17 cellular contexts compared by ENCODE assay signal in genomic region chr2:6915399-6915798, GRCh38. TPM values are rescaled to one million over a fixed set of nuclear protein-coding genes. Genes with fewer than 3 reads are reported as not detected.
A peak's percentile ranks its signal among the peaks of the same experiment; 100 is the strongest.
DNase-seq lines count a peak whose midpoint lies in the region; ATAC-seq and TF ChIP-seq lines count a peak whose summit lies in the region.
"Had no signal": no experiment of that assay in that cellular context is flagged by ENCODE, and none has a peak within 500 bp of the region (broad histone marks: within the 10 kb centered on the region; RNA-seq: fewer than 3 reads in every experiment).

No MANE protein-coding gene starts in this region.

- TF ChIP-seq POLR2A in spleen (IDR thresholded peaks at IDR 0.05): no peak

- H3K79me2 ChIP-seq in Loucy (ENCODE audit: insufficient read depth, low read length) (peaks cover 5% of the 10 kb centered on the region; the same call in 1 of the 2 replicates), Karpas-422 (ENCODE audit: low read length) (no peaks in the 10 kb centered on the region)

- peaks cover 34% of the 10 kb centered on the region for H3K36me3 Mint-ChIP-seq in activated CD4-positive, alpha-beta T cell treated with anti-CD3 and anti-CD28 coated beads for 36 hours (ENCODE audit: low read depth)
- peaks cover 7% of the 10 kb centered on the region for H3K36me3 Mint-ChIP-seq in natural killer cell treated with Interleukin-12 subunit alpha and Interleukin-12 subunit beta and Interleukin-15 and Interleukin-18, amount 100 ng/mL, for 72 hours
- H3K36me3 Mint-ChIP-seq: memory B cell had no signal

- no peak overlapping the region for H3K9ac ChIP-seq in Loucy (ENCODE audit: low read depth, low read length, poor library complexity, severe bottlenecking)
- H3K9ac ChIP-seq in Karpas-422 (ENCODE audit: low read length): no peak overlapping the region

- H3K4me3 ChIP-seq in Loucy (ENCODE audit: low read length, poor library complexity, severe bottlenecking) (no peak overlapping the region), Karpas-422 (ENCODE audit: low read length) (no peak overlapping the region), spleen (peak overlapping the region in 1 of 8 donors; percentile 15)
- H3K4me3 ChIP-seq: transverse colon had no signal

- WGBS in spleen, 5 donors: 90 to 95% (median 91%) methylated on average over 2 of the region's 2 CpGs

- H2AFZ ChIP-seq in Loucy (ENCODE audit: low read length) (peak overlapping the region; percentile 15; the same call in 1 of the 2 replicates), Karpas-422 (ENCODE audit: low read length) (no peak overlapping the region)

- CTCF ChIA-PET in activated CD4-positive, alpha-beta T cell treated with anti-CD3 and anti-CD28 coated beads for 36 hours (lab: Charles Lee): interaction anchor here (0.8 to 5.6 kb wide), 14 partner anchors 10 to 142 kb away, joined by 3 to 47 read pairs (median 3); partner anchors contain the start of genes CMPK2 and RSAD2

- H3K9me3 ChIP-seq in Loucy (ENCODE audit: insufficient read depth, low read depth, low read length) (no peaks in the 10 kb centered on the region), Karpas-422 (ENCODE audit: low read length) (no peaks in the 10 kb centered on the region), spleen (no peaks in the 10 kb centered on the region)
- H3K9me3 ChIP-seq: BE2C, transverse colon had no signal

- POLR2A ChIA-PET in activated CD4-positive, alpha-beta T cell treated with anti-CD3 and anti-CD28 coated beads for 36 hours (lab: Charles Lee): no interaction called here

- H3K4me1 ChIP-seq in Loucy (ENCODE audit: insufficient read depth, low read length, poor library complexity, severe bottlenecking) (peaks cover 29% of the 10 kb centered on the region), Karpas-422 (ENCODE audit: low read length) (no peaks in the 10 kb centered on the region), spleen (peaks cover 18 to 89% (median 54%) of the 10 kb centered on the region in 6 donors)

- TF ChIP-seq CTCF in Loucy (conservative IDR thresholded peaks at IDR 0.05; ENCODE audit: low read length) (no peak), spleen (IDR thresholded peaks at IDR 0.05 in 8 of 11, conservative IDR thresholded peaks at IDR 0.05 in 3 of 11) (peak in 1 of 11 experiments; percentile 7)

- H3K27ac ChIP-seq in cingulate gyrus (ENCODE audit: low read depth, low read length) (peak overlapping the region; percentile 89), Karpas-422 (ENCODE audit: low read length) (no peak overlapping the region), spleen (peak overlapping the region in 1 of 8 donors; percentile 27)
- H3K27ac ChIP-seq: 22Rv1, HL-60, transverse colon had no signal

- DNase-seq in activated CD4-positive, alpha-beta T cell treated with anti-CD3 and anti-CD28 coated beads for 36 hours: no peak
- DNase-seq in activated CD4-positive, alpha-beta T cell treated with anti-CD3 and anti-CD28 coated beads for 4 hours: no peak
- DNase-seq in natural killer cell treated with Interleukin-12 subunit alpha and Interleukin-12 subunit beta and Interleukin-15 and Interleukin-18, amount 100 ng/mL, for 72 hours (ENCODE audit: low spot score): no peak
- no peak for DNase-seq in Karpas-422
- no peak for DNase-seq in spleen
- DNase-seq: BE2C, KG1, NCI-H1105 treated with DMSO at 0.1 percent for 48 hours, NCI-H774, transverse colon had no signal

- H3F3A ChIP-seq in Loucy (ENCODE audit: low read depth): no peaks in the 10 kb centered on the region

- H4K20me1 ChIP-seq in Loucy (ENCODE audit: insufficient read depth, low read length, poor library complexity, severe bottlenecking) (peaks cover 11% of the 10 kb centered on the region), Karpas-422 (ENCODE audit: insufficient read depth, low read depth, low read length) (no peaks in the 10 kb centered on the region)

- peaks cover 79% of the 10 kb centered on the region for H3K4me1 Mint-ChIP-seq in activated CD4-positive, alpha-beta T cell treated with anti-CD3 and anti-CD28 coated beads for 36 hours
- peaks cover 54 to 63% of the 10 kb centered on the region in 2 donors for H3K4me1 Mint-ChIP-seq in natural killer cell treated with Interleukin-12 subunit alpha and Interleukin-12 subunit beta and Interleukin-15 and Interleukin-18, amount 100 ng/mL, for 72 hours (ENCODE audit: low read depth in 2 of 2)

- intact Hi-C loops in activated CD4-positive, alpha-beta T cell treated with anti-CD3 and anti-CD28 coated beads for 36 hours (cut with DNase I, micrococcal nuclease): loop anchor here in 1 of 2 experiments (1.0 to 5.0 kb wide), 2 partner anchors 9 to 88 kb away; no protein-coding TSS in a partner anchor
- intact Hi-C loops in spleen (cut with DNase I; ENCODE audit: low total_unique reads): no loop called here

- no peaks in the 10 kb centered on the region for H3K27me3 ChIP-seq in Loucy (ENCODE audit: insufficient read depth, low read length, poor library complexity, severe bottlenecking)
- no peaks in the 10 kb centered on the region for H3K27me3 ChIP-seq in Karpas-422 (ENCODE audit: low read length)
- peaks cover 0 to 8% (median 0%) of the 10 kb centered on the region in 7 donors for H3K27me3 ChIP-seq in spleen (replicated peaks in 1 of 7)
- H3K27me3 ChIP-seq: BE2C, transverse colon had no signal

- H3K9me3 Mint-ChIP-seq in activated CD4-positive, alpha-beta T cell treated with anti-CD3 and anti-CD28 coated beads for 36 hours (ENCODE audit: low read depth): no peaks in the 10 kb centered on the region
- peaks cover 3% of the 10 kb centered on the region for H3K9me3 Mint-ChIP-seq in natural killer cell treated with Interleukin-12 subunit alpha and Interleukin-12 subunit beta and Interleukin-15 and Interleukin-18, amount 100 ng/mL, for 72 hours
- H3K9me3 Mint-ChIP-seq: memory B cell; stimulated activated effector memory CD8-positive, alpha-beta T cell treated with anti-CD3 and anti-CD28 coated beads, Interleukin-12 subunit alpha, Interleukin-12 subunit beta, amount 100 ng/mL, for 72 hours had no signal

- H3K4me2 ChIP-seq in Loucy (ENCODE audit: low read depth, low read length, poor library complexity, severe bottlenecking) (no peak overlapping the region), Karpas-422 (ENCODE audit: low read depth, low read length, poor library complexity, severe bottlenecking) (no peak overlapping the region)

- no peaks in the 10 kb centered on the region for H3K27me3 Mint-ChIP-seq in activated CD4-positive, alpha-beta T cell treated with anti-CD3 and anti-CD28 coated beads for 36 hours
- no peaks in the 10 kb centered on the region for H3K27me3 Mint-ChIP-seq in natural killer cell treated with Interleukin-12 subunit alpha and Interleukin-12 subunit beta and Interleukin-15 and Interleukin-18, amount 100 ng/mL, for 72 hours
- H3K27me3 Mint-ChIP-seq: memory B cell had no signal

- H3K4me3 Mint-ChIP-seq in activated CD4-positive, alpha-beta T cell treated with anti-CD3 and anti-CD28 coated beads for 36 hours: no peak overlapping the region
- peak overlapping the region; percentile 50 for H3K4me3 Mint-ChIP-seq in natural killer cell treated with Interleukin-12 subunit alpha and Interleukin-12 subunit beta and Interleukin-15 and Interleukin-18, amount 100 ng/mL, for 72 hours
- H3K4me3 Mint-ChIP-seq: memory B cell had no signal

- H3K27ac Mint-ChIP-seq in activated CD4-positive, alpha-beta T cell treated with anti-CD3 and anti-CD28 coated beads for 36 hours: peak overlapping the region; percentile 85
- peak overlapping the region in 1 of 2 donors; percentile 65 for H3K27ac Mint-ChIP-seq in natural killer cell treated with Interleukin-12 subunit alpha and Interleukin-12 subunit beta and Interleukin-15 and Interleukin-18, amount 100 ng/mL, for 72 hours
- H3K27ac Mint-ChIP-seq: memory B cell; stimulated activated effector memory CD8-positive, alpha-beta T cell treated with anti-CD3 and anti-CD28 coated beads, Interleukin-12 subunit alpha, Interleukin-12 subunit beta, amount 100 ng/mL, for 72 hours had no signal

- no peak for ATAC-seq in activated CD4-positive, alpha-beta T cell treated with anti-CD3 and anti-CD28 coated beads for 36 hours
- no peak for ATAC-seq in natural killer cell treated with Interleukin-12 subunit alpha and Interleukin-12 subunit beta and Interleukin-15 and Interleukin-18, amount 100 ng/mL, for 72 hours
- no peak for ATAC-seq in GM19328 (IDR thresholded peaks at IDR 0.05; ENCODE audit: unreplicated experiment)
- ATAC-seq: stimulated activated effector memory CD8-positive, alpha-beta T cell treated with anti-CD3 and anti-CD28 coated beads, Interleukin-12 subunit alpha, Interleukin-12 subunit beta, amount 100 ng/mL, for 72 hours had no signal

- H3K9me2 ChIP-seq in Loucy (replicated peaks; ENCODE audit: low read depth, low read length): no peaks in the 10 kb centered on the region
- no peaks in the 10 kb centered on the region for H3K9me2 ChIP-seq in Karpas-422 (replicated peaks; ENCODE audit: insufficient read depth, low read length)

- H3K36me3 ChIP-seq in Loucy (ENCODE audit: insufficient read depth, low read length) (no peaks in the 10 kb centered on the region), Karpas-422 (ENCODE audit: insufficient read depth, low read length) (no peaks in the 10 kb centered on the region), spleen (peaks cover 0 to 24% (median 0%) of the 10 kb centered on the region in 6 donors)
- H3K36me3 ChIP-seq: BE2C, transverse colon had no signal

RNA-seq across cellular contexts. Expression of gene RNF144A, which starts 1.8 kb away (rescaled TPM):
- total RNA-seq in activated CD4-positive, alpha-beta T cell treated with anti-CD3 and anti-CD28 coated beads for 36 hours: 10 to 100 TPM; 38.6 to 42.7 TPM
- 10 to 100 TPM; 17.2 to 66.1 TPM for total RNA-seq in natural killer cell treated with Interleukin-12 subunit alpha and Interleukin-12 subunit beta and Interleukin-15 and Interleukin-18, amount 100 ng/mL, for 72 hours
- total RNA-seq in Karpas-422 (2014; rRNA removed; shearing (Covaris generic); ENCODE audit: low replicate concordance): 0.07 and 0.29 TPM in 2 replicates
- 10 to 100 TPM; 42.5 to 86.6 (median 67.1) TPM for total RNA-seq in spleen
- 10 to 100 TPM in 1 of 3 donors, 1 to 10 TPM in 2; 3.8 to 12.5 (median 5.2) TPM for polyA plus RNA-seq in spleen

RNA-seq across cellular contexts. Expression of gene RSAD2, which starts 37.8 kb away (rescaled TPM):
- total RNA-seq in activated CD4-positive, alpha-beta T cell treated with anti-CD3 and anti-CD28 coated beads for 36 hours: 10 to 100 TPM in 1 of 2 experiments, 1 to 10 TPM in 1; 8.1 to 10.2 TPM
- total RNA-seq in natural killer cell treated with Interleukin-12 subunit alpha and Interleukin-12 subunit beta and Interleukin-15 and Interleukin-18, amount 100 ng/mL, for 72 hours: 1 to 10 TPM; 2.2 to 6.8 TPM
- 2.7 and 12.4 TPM in 2 replicates for total RNA-seq in Karpas-422 (2014; rRNA removed; shearing (Covaris generic); ENCODE audit: low replicate concordance)
- 10 to 100 TPM in 5 of 7 donors, 1 to 10 TPM in 2; 6.2 to 18.6 (median 12.0) TPM for total RNA-seq in spleen
- 1 to 10 TPM; 2.1 to 4.7 (median 3.1) TPM for polyA plus RNA-seq in spleen

RNA-seq across cellular contexts. Expression of gene CMPK2, which starts 49.7 kb away (rescaled TPM):
- 1 to 10 TPM; 6.2 to 8.7 TPM for total RNA-seq in activated CD4-positive, alpha-beta T cell treated with anti-CD3 and anti-CD28 coated beads for 36 hours
- total RNA-seq in natural killer cell treated with Interleukin-12 subunit alpha and Interleukin-12 subunit beta and Interleukin-15 and Interleukin-18, amount 100 ng/mL, for 72 hours: 1 to 10 TPM; 5.7 to 6.4 TPM
- total RNA-seq in Karpas-422 (2014; rRNA removed; shearing (Covaris generic); ENCODE audit: low replicate concordance): 18.8 and 26.6 TPM in 2 replicates
- total RNA-seq in spleen: 10 to 100 TPM in 4 of 7 donors, 1 to 10 TPM in 3; 6.7 to 18.8 (median 12.0) TPM
- 1 to 10 TPM; 2.5 to 8.0 (median 4.4) TPM for polyA plus RNA-seq in spleen

Comparison
In these comparisons a context has a peak if more than half of its experiments do, and no peak if none do; other contexts are left out.
1. RNA of gene RNF144A, which starts 1.8 kb away (total RNA-seq): 42.5 to 86.6 TPM in spleen, 17.2 to 66.1 TPM in natural killer cell treated with Interleukin-12 subunit alpha and Interleukin-12 subunit beta and Interleukin-15 and Interleukin-18, amount 100 ng/mL, for 72 hours and 38.6 to 42.7 TPM in activated CD4-positive, alpha-beta T cell treated with anti-CD3 and anti-CD28 coated beads for 36 hours; 0.07 to 0.29 TPM in Karpas-422; every median in the first group is over 10 times any median in the second.